ENCODE assay signal across 8 cellular contexts in the genomic region with DNA sequence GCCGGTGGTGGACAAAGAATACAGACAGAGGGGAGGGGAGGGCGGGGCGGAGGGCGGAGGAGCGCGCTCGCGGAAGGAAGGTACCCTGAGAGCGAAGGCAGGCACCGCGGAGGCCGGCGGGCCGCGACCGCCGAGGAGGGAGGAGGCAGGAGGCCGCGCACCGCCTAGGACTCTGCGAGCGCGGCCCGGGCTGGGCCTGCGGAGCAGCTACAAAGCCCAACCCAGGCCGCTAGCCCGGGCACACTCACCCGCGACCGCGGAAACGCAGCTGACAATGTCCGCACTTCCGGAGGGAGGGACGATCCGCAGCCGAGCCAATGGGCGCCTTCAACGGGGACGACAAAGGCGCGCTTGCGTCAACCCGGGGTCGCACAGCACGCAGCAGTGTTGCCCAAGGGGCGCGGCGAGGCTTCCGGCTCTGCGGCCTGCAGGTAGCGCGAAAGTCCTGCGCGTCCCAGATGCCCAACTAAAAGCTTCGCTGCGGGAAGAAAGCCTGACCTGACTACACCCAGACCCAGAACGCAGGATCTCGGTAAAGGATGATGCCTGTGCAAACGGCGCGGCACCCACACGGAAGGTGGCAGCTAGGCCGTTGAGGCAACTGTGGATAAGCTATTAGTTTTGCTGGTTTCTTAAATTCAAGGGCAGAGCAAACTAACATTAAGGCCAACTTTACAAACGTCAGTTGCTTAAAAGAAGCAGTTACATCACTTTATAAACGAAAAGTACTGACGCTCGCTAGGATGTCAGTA. TPM values are rescaled to one million over a fixed set of nuclear protein-coding genes. Genes with fewer than 3 reads are reported as not detected.
DNase-seq lines count a peak whose midpoint lies in the region; TF ChIP-seq lines count a peak whose summit lies in the region.

C18orf32 (minus strand) TSS at position 276 of the 752 bp plus-strand sequence. CDS start 3,486 bp downstream, outside the sequence.

- H3K4me3 ChIP-seq in H7 (ENCODE audit: insufficient read depth, low read depth, low read length) (peak within 1 kb of the TSS; percentile 92), neural cell (ENCODE audit: low read length) (peak within 1 kb of the TSS; percentile 84), stomach (peak within 1 kb of the TSS; percentile 58 to 86 (median 72))

- TF ChIP-seq CTCF in neural cell (IDR thresholded peaks at IDR 0.05; ENCODE audit: poor library complexity, severe bottlenecking) (no peak), stomach (IDR thresholded peaks at IDR 0.05) (no peak)

- H3K27ac ChIP-seq in neural cell (ENCODE audit: low read length) (peak within 1 kb of the TSS; percentile 91), stomach (peak within 1 kb of the TSS; percentile 93 to 100 (median 98))

- H3K4me2 ChIP-seq in neural cell (ENCODE audit: low read length), result peak within 1 kb of the TSS; percentile 95

- H3F3A ChIP-seq in neural cell (ENCODE audit: insufficient read depth, low read length, poor library complexity, severe bottlenecking), result peaks cover 10% of the 10 kb centered on the region

- H3K79me2 ChIP-seq in neural cell (replicated peaks; ENCODE audit: insufficient read depth, low read length), result peaks cover 24% of the 10 kb centered on the region

- 3 to 6% (median 3%) methylated on average over 36 to 68 of the region's 68 CpGs for WGBS in stomach, 5 donors

- no peaks in the 10 kb centered on the region for H4K20me1 ChIP-seq in neural cell (ENCODE audit: insufficient read depth)

- peak; percentile 19 for TF ChIP-seq RAD21 in neural cell (conservative IDR thresholded peaks at IDR 0.05)

- H3K9me3 ChIP-seq in neural cell (ENCODE audit: low read length), result no peaks in the 10 kb centered on the region
- H3K9me3 ChIP-seq in stomach, result no peaks in the 10 kb centered on the region

- H3K9me2 ChIP-seq in neural cell (ENCODE audit: insufficient read depth, low read length), result no peaks in the 10 kb centered on the region

- intact Hi-C loops in stomach (cut with DNase I; ENCODE audit: low total_unique reads), result no loop called here

- peak within 1 kb of the TSS; percentile 100 for H2AFZ ChIP-seq in neural cell (ENCODE audit: low read depth, low read length)

- H3K9ac ChIP-seq in neural cell (ENCODE audit: low read length), result peak within 1 kb of the TSS; percentile 94

- peak; percentile 98 for DNase-seq in ELF-1 (ENCODE audit: low read depth, low spot score)
- DNase-seq in H7, result peak; percentile 95
- peak; percentile 93 for DNase-seq in M059J (ENCODE audit: low read depth)
- DNase-seq in SHP77 (lab: John Stamatoyannopoulos, UW), result peak; percentile 93 to 98
- peak; percentile 93 for DNase-seq in activated effector memory CD4-positive, alpha-beta T cell treated with Interleukin-2 at 50 U/mL for 16 hours
- peak; percentile 78 for DNase-seq in fibroblast of the conjunctiva (ENCODE audit: low read depth)
- peak; percentile 96 for DNase-seq in stomach

- H3K27me3 ChIP-seq in H7 (ENCODE audit: control insufficient read depth, insufficient read depth, low read length), result no peaks in the 10 kb centered on the region
- H3K27me3 ChIP-seq in neural cell (ENCODE audit: insufficient read depth, low read depth, low read length), result no peaks in the 10 kb centered on the region
- H3K27me3 ChIP-seq in stomach, result no peaks in the 10 kb centered on the region

- TF ChIP-seq EP300 in neural cell (conservative IDR thresholded peaks at IDR 0.05; ENCODE audit: poor library complexity, severe bottlenecking) (peak; percentile 50), stomach (IDR thresholded peaks at IDR 0.05) (no peak)

- H3K4me1 ChIP-seq in stomach, result peaks cover 26 to 70% (median 59%) of the 10 kb centered on the region in 4 donors

- peaks cover 23% of the 10 kb centered on the region for H3K36me3 ChIP-seq in H7 (replicated peaks; ENCODE audit: control insufficient read depth, insufficient read depth, low read length)
- H3K36me3 ChIP-seq in neural cell (ENCODE audit: insufficient read depth, low read length), result peaks cover 7% of the 10 kb centered on the region
- H3K36me3 ChIP-seq in stomach, result peaks cover 34 to 56% (median 52%) of the 10 kb centered on the region in 4 donors

- TF ChIP-seq POLR2A in stomach (IDR thresholded peaks at IDR 0.05), result peak in 2 of 4 donors; percentile 83 to 85

TF ChIP-seq in neural cell, 6 proteins besides CTCF, POLR2A, EP300 and RAD21:
- TF ChIP-seq, protein P1, sequence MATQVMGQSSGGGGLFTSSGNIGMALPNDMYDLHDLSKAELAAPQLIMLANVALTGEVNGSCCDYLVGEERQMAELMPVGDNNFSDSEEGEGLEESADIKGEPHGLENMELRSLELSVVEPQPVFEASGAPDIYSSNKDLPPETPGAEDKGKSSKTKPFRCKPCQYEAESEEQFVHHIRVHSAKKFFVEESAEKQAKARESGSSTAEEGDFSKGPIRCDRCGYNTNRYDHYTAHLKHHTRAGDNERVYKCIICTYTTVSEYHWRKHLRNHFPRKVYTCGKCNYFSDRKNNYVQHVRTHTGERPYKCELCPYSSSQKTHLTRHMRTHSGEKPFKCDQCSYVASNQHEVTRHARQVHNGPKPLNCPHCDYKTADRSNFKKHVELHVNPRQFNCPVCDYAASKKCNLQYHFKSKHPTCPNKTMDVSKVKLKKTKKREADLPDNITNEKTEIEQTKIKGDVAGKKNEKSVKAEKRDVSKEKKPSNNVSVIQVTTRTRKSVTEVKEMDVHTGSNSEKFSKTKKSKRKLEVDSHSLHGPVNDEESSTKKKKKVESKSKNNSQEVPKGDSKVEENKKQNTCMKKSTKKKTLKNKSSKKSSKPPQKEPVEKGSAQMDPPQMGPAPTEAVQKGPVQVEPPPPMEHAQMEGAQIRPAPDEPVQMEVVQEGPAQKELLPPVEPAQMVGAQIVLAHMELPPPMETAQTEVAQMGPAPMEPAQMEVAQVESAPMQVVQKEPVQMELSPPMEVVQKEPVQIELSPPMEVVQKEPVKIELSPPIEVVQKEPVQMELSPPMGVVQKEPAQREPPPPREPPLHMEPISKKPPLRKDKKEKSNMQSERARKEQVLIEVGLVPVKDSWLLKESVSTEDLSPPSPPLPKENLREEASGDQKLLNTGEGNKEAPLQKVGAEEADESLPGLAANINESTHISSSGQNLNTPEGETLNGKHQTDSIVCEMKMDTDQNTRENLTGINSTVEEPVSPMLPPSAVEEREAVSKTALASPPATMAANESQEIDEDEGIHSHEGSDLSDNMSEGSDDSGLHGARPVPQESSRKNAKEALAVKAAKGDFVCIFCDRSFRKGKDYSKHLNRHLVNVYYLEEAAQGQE (IDR thresholded peaks at IDR 0.05; ENCODE audit: borderline replicate concordance), result no peak
- TF ChIP-seq MXI1 (conservative IDR thresholded peaks at IDR 0.05; ENCODE audit: poor library complexity, severe bottlenecking), result peak; percentile 84
- no peak for TF ChIP-seq EZH2 (IDR thresholded peaks at IDR 0.05; ENCODE audit: borderline replicate concordance, insufficient read depth, low read length, poor library complexity, severe bottlenecking)
- TF ChIP-seq POLR2AphosphoS5 (IDR thresholded peaks at IDR 0.05), result peak; percentile 97
- peak; percentile 39 for TF ChIP-seq SMC3 (conservative IDR thresholded peaks at IDR 0.05; ENCODE audit: poor library complexity)
- TF ChIP-seq TAF1 (IDR thresholded peaks at IDR 0.05; ENCODE audit: low read depth), result peak; percentile 18

RNA-seq across cellular contexts. Expression of gene C18orf32, which starts in this region (rescaled TPM):
- 21.0 and 28.9 TPM in 2 replicates for total RNA-seq in H7 (2014; rRNA removed; shearing (Covaris generic))
- total RNA-seq in M059J (2014; rRNA removed; shearing (Covaris generic)), result 79.0 and 115 TPM in 2 replicates
- polyA plus RNA-seq in neural cell, result 573 and 594 TPM in 2 replicates
- polyA minus RNA-seq in neural cell, result 120 and 135 TPM in 2 replicates
- total RNA-seq in stomach, result 100 to 1,000 TPM in 1 of 5 donors, 10 to 100 TPM in 3, under 1 TPM in 1; 0.58 to 186 (median 22.3) TPM
- polyA plus RNA-seq in stomach, result 100 to 1,000 TPM in 1 of 3 donors, 10 to 100 TPM in 2; 65.9 to 124 (median 75.1) TPM

Comparison
In these comparisons a context has a peak if more than half of its experiments do, and no peak if none do; other contexts are left out.
1. Peak in every context shown above with its lines: DNase-seq, H3K4me3 ChIP-seq and H3K27ac ChIP-seq.